ENCODE assay signal across 15 cellular contexts in genomic region chr4:163815776-163816175, GRCh38.
A peak's percentile ranks its signal among the peaks of the same experiment; 100 is the strongest.
DNase-seq lines count a peak whose midpoint lies in the region; ATAC-seq and TF ChIP-seq lines count a peak whose summit lies in the region.
"Had no signal": no experiment of that assay in that cellular context is flagged by ENCODE, and none has a peak within 500 bp of the region (broad histone marks: within the 10 kb centered on the region; RNA-seq: fewer than 3 reads in every experiment).

No MANE protein-coding gene starts in this region.

- no peak overlapping the region for H2BK120ac ChIP-seq in neuronal stem cell (ENCODE audit: low read depth, low read length)

- H3K4me2 ChIP-seq in neuronal stem cell (ENCODE audit: insufficient read depth, low read length, poor library complexity, severe bottlenecking) = no peak overlapping the region

- H3K79me1 ChIP-seq in neuronal stem cell (ENCODE audit: low read depth, low read length) = no peaks in the 10 kb centered on the region

- TF ChIP-seq CTCF in left ventricle myocardium inferior (IDR thresholded peaks at IDR 0.05; ENCODE audit: borderline replicate concordance) = no peak
- no peak for TF ChIP-seq CTCF in foreskin keratinocyte (conservative IDR thresholded peaks at IDR 0.05)

- peak; percentile 56 for ATAC-seq in GM18858 (IDR thresholded peaks at IDR 0.05; ENCODE audit: unreplicated experiment)
- ATAC-seq in GM21515 (IDR thresholded peaks at IDR 0.05; ENCODE audit: unreplicated experiment) = peak; percentile 75
- ATAC-seq in HG03097 (IDR thresholded peaks at IDR 0.05; ENCODE audit: low FRiP score, unreplicated experiment) = peak; percentile 85
- ATAC-seq in foreskin keratinocyte = no peak
- ATAC-seq: activated T-cell treated with anti-CD3 and anti-CD28 coated beads, Interleukin-2, amount 50 U/mL, for 72 hours; naive thymus-derived CD4-positive, alpha-beta T cell had no signal

- H3K27ac ChIP-seq in left ventricle myocardium inferior (replicated peaks) = no peak overlapping the region
- H3K27ac ChIP-seq in foreskin keratinocyte = no peak overlapping the region
- no peak overlapping the region for H3K27ac ChIP-seq in neuronal stem cell (replicated peaks; ENCODE audit: low read length)
- H3K27ac ChIP-seq: cardiac muscle cell, esophagus squamous epithelium, HL-60 had no signal

- no peak overlapping the region for H2AFZ ChIP-seq in neuronal stem cell (ENCODE audit: low read length)

- whole genome bisulfite sequencing in neuronal stem cell (ENCODE audit: extremely low coverage in 2 of 2, insufficient read length in 2 of 2, insufficient replicate concordance in 1 of 2), 2 donors = no CpG with 5 or more reads among the region's 2 CpGs

- H2BK5ac ChIP-seq in neuronal stem cell (ENCODE audit: low read length) = no peak overlapping the region

- no peak overlapping the region for H3K9ac ChIP-seq in neuronal stem cell (ENCODE audit: low read depth, low read length, poor library complexity)

- H2BK15ac ChIP-seq in neuronal stem cell (ENCODE audit: low read length) = no peak overlapping the region

- no peak overlapping the region for H4K8ac ChIP-seq in neuronal stem cell (ENCODE audit: low read depth, low read length)

- H3K36me3 ChIP-seq in left ventricle myocardium inferior (no peaks in the 10 kb centered on the region), neuronal stem cell (replicated peaks in 1 of 2; ENCODE audit: control insufficient read depth in 2 of 2, insufficient read depth in 2 of 2, low read length in 2 of 2) (no peaks in the 10 kb centered on the region)
- H3K36me3 ChIP-seq: cardiac muscle cell, esophagus squamous epithelium had no signal

- H3K18ac ChIP-seq in neuronal stem cell (ENCODE audit: low read length) = no peak overlapping the region

- no peaks in the 10 kb centered on the region for H3K4me1 ChIP-seq in left ventricle myocardium inferior
- no peaks in the 10 kb centered on the region for H3K4me1 ChIP-seq in foreskin keratinocyte
- H3K4me1 ChIP-seq in neuronal stem cell (ENCODE audit: control insufficient read depth in 2 of 2, insufficient read depth in 1 of 2, low read depth in 1 of 2, low read length in 2 of 2) = no peaks in the 10 kb centered on the region
- H3K4me1 ChIP-seq: esophagus squamous epithelium had no signal

- H3K4ac ChIP-seq in neuronal stem cell (ENCODE audit: low read length) = no peak overlapping the region

- no peak overlapping the region for H3K23ac ChIP-seq in neuronal stem cell (ENCODE audit: low read depth, low read length, poor library complexity)

- H3K14ac ChIP-seq in neuronal stem cell (ENCODE audit: low read length) = no peak overlapping the region

- no peak overlapping the region for H4K91ac ChIP-seq in neuronal stem cell (ENCODE audit: low read depth, low read length, poor library complexity)

- H3K9me3 ChIP-seq in left ventricle myocardium inferior (replicated peaks) (no peaks in the 10 kb centered on the region), neuronal stem cell (replicated peaks in 1 of 2; ENCODE audit: control insufficient read depth in 2 of 2, insufficient read depth in 1 of 2, low read depth in 1 of 2, low read length in 2 of 2) (no peaks in the 10 kb centered on the region)
- H3K9me3 ChIP-seq: esophagus squamous epithelium had no signal

- DNase-seq in NOMO-1 treated with DMSO at 0.1 percent for 48 hours (lab: John Stamatoyannopoulos, UW; ENCODE audit: unreplicated experiment) (peak; percentile 85), left ventricle myocardium inferior (no peak), foreskin keratinocyte (no peak), neuronal stem cell (ENCODE audit: low spot score) (no peak)
- no peak for DNase-seq in activated effector memory CD4-positive, alpha-beta T cell treated with Interleukin-2 at 50 U/mL for 16 hours
- DNase-seq: activated T-cell treated with anti-CD3 and anti-CD28 coated beads, Interleukin-2, amount 50 U/mL, for 72 hours; CD4-positive, alpha-beta memory T cell; esophagus squamous epithelium; naive thymus-derived CD4-positive, alpha-beta T cell; NCI-H1092 treated with DMSO at 0.1 percent for 48 hours had no signal

- H3K27me3 ChIP-seq in left ventricle myocardium inferior (ENCODE audit: low read depth) = no peaks in the 10 kb centered on the region
- no peaks in the 10 kb centered on the region for H3K27me3 ChIP-seq in foreskin keratinocyte
- no peaks in the 10 kb centered on the region for H3K27me3 ChIP-seq in neuronal stem cell (ENCODE audit: control insufficient read depth in 3 of 3, insufficient read depth in 3 of 3, low read depth in 1 of 3, low read length in 3 of 3)
- H3K27me3 ChIP-seq: cardiac muscle cell, esophagus squamous epithelium had no signal

- intact Hi-C loops in left ventricle myocardium inferior (cut with micrococcal nuclease) = no loop called here

- no peak overlapping the region for H3K4me3 ChIP-seq in left ventricle myocardium inferior
- H3K4me3 ChIP-seq in neuronal stem cell (ENCODE audit: low read length in 2 of 2) = no peak overlapping the region
- H3K4me3 ChIP-seq: cardiac muscle cell, esophagus squamous epithelium had no signal

- no peak overlapping the region for H2BK12ac ChIP-seq in neuronal stem cell (ENCODE audit: low read length)

- H2AK5ac ChIP-seq in neuronal stem cell (ENCODE audit: low read depth, low read length) = no peak overlapping the region
